1 cellular context compared by ENCODE assay signal in genomic region chr3:147380271-147380995, GRCh38.
TF ChIP-seq lines count a peak whose summit lies in the region.

No MANE protein-coding gene starts in this region.

TF ChIP-seq in GM23338, 12 proteins besides CTCF, POLR2A, EP300 and RAD21 (continued from another document):
- no peak for TF ChIP-seq ZNF462 (CRISPR knock-in tag; IDR thresholded peaks at IDR 0.05)
